ENCODE assay signal across 17 cellular contexts in the genomic region with DNA sequence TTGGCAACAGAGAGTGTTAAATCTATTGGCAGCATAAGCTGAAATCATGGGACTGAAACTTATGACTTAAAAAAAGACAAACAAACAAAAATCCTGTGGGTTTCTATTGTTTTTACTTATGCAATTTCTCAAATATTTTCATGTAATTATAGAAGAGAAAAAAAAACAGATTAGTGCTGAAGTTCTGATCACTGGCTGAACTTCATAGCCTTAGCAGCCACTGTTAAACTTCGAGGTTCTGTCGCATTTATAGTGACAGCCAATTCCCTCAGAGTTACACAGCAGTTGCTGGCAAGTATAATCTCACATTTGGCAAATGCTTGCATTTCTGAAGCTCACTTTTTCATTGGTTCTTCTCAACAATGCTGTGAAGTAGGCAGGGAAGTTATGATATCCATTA.
DNase-seq lines count a peak whose midpoint lies in the region; ATAC-seq and TF ChIP-seq lines count a peak whose summit lies in the region.
"Had no signal": no experiment of that assay in that cellular context is flagged by ENCODE, and none has a peak within 500 bp of the region (broad histone marks: within the 10 kb centered on the region; RNA-seq: fewer than 3 reads in every experiment).

No MANE protein-coding gene starts in this region.

- H3K9me2 ChIP-seq in GM23248 (ENCODE audit: insufficient read depth), result no peaks in the 10 kb centered on the region

- H3K4me3 ChIP-seq in GM23248, result no peak overlapping the region
- H3K4me3 ChIP-seq in retinal pigment epithelial cell (ENCODE audit: low read length), result no peak overlapping the region
- H3K4me3 ChIP-seq in effector memory CD4-positive, alpha-beta T cell (ENCODE audit: insufficient read depth, low read depth, low read length, poor library complexity, severe bottlenecking), result no peak overlapping the region
- H3K4me3 ChIP-seq: GM23338, SJCRH30 had no signal

- ATAC-seq in GM19328 (IDR thresholded peaks at IDR 0.05; ENCODE audit: unreplicated experiment), result no peak
- ATAC-seq: GM23338 had no signal

- no peaks in the 10 kb centered on the region for H3K79me2 ChIP-seq in GM23248 (ENCODE audit: insufficient read depth)

- in situ Hi-C loops in GM23248 (cut with MboI), result no loop called here

- H3K27me3 ChIP-seq in GM23248 (replicated peaks; ENCODE audit: insufficient read depth), result no peaks in the 10 kb centered on the region
- H3K27me3 ChIP-seq in effector memory CD4-positive, alpha-beta T cell (replicated peaks; ENCODE audit: control insufficient read depth, insufficient read depth, low read length, poor library complexity, severe bottlenecking), result no peaks in the 10 kb centered on the region
- H3K27me3 ChIP-seq: SJCRH30 had no signal

- H3K4me1 ChIP-seq in GM23248 (ENCODE audit: insufficient read depth), result no peaks in the 10 kb centered on the region
- H3K4me1 ChIP-seq in effector memory CD4-positive, alpha-beta T cell (ENCODE audit: control insufficient read depth, insufficient read depth, low read length, poor library complexity, severe bottlenecking), result no peaks in the 10 kb centered on the region
- H3K4me1 ChIP-seq: SJCRH30 had no signal

- no peaks in the 10 kb centered on the region for H3K36me3 ChIP-seq in GM23248 (ENCODE audit: low read depth)
- H3K36me3 ChIP-seq in effector memory CD4-positive, alpha-beta T cell (ENCODE audit: control insufficient read depth, insufficient read depth, low read length), result no peaks in the 10 kb centered on the region
- H3K36me3 ChIP-seq: SJCRH30 had no signal

- no peaks in the 10 kb centered on the region for H3F3A ChIP-seq in GM23248 (ENCODE audit: insufficient read depth)

- DNase-seq in AG08395 (ENCODE audit: low spot score) (peak; percentile 3), GM23248 (peak; percentile 1), dedifferentiated amniotic fluid mesenchymal stem cell (ENCODE audit: extremely low spot score) (peak; percentile 17), retinal pigment epithelial cell (ENCODE audit: low read depth) (peak; percentile 73)
- DNase-seq in stimulated activated CD4-positive, alpha-beta T cell treated with anti-CD3 and anti-CD28 coated beads, Interleukin-4, amount 100 ng/mL, for 24 hours, result no peak
- DNase-seq in effector memory CD4-positive, alpha-beta T cell, result no peak
- DNase-seq: CD4-positive, alpha-beta memory T cell; DMS79 treated with DMSO at 0.1 percent for 48 hours; KBM-7; NCI-H1436 treated with DMSO at 0.1 percent for 48 hours; NCI-H2029 treated with DMSO at 0.1 percent for 48 hours; NCI-H510A; NCI-H774; RPMI8226; SJCRH30 had no signal

- no peak overlapping the region for H2AFZ ChIP-seq in GM23248
- H2AFZ ChIP-seq: GM23338 had no signal

- no peak for TF ChIP-seq CTCF in retinal pigment epithelial cell (conservative IDR thresholded peaks at IDR 0.05; ENCODE audit: low read depth, low read length)

- 15 to 29% methylated on average over 2 of the region's 2 CpGs for WGBS in GM23248 (ENCODE audit: low coverage in 1 of 2, low lambda C conversion rate in 2 of 2, missing lambda C conversion rate in 2 of 2), 2 experiments

- no peak overlapping the region for H3K27ac ChIP-seq in GM23248
- H3K27ac ChIP-seq in effector memory CD4-positive, alpha-beta T cell (ENCODE audit: insufficient read depth, low read length, poor library complexity, severe bottlenecking), result no peak overlapping the region
- H3K27ac ChIP-seq: SJCRH30 had no signal

- no peak overlapping the region for H3K4me2 ChIP-seq in GM23248 (ENCODE audit: unreplicated experiment)
- H3K4me2 ChIP-seq: GM23338 had no signal

- no peaks in the 10 kb centered on the region for H3K9me3 ChIP-seq in GM23248 (ENCODE audit: low read depth)
- H3K9me3 ChIP-seq in effector memory CD4-positive, alpha-beta T cell (ENCODE audit: control insufficient read depth, low read length), result no peaks in the 10 kb centered on the region
- H3K9me3 ChIP-seq: SJCRH30 had no signal

- no peak overlapping the region for H3K9ac ChIP-seq in GM23248

- H4K20me1 ChIP-seq in GM23248 (ENCODE audit: insufficient read depth), result no peaks in the 10 kb centered on the region

Comparison
In these comparisons a context has a peak if more than half of its experiments do, and no peak if none do; other contexts are left out.
1. DNase-seq: peak in AG08395 (single experiment), GM23248 (single experiment), dedifferentiated amniotic fluid mesenchymal stem cell (single experiment) and retinal pigment epithelial cell (single experiment); none in stimulated activated CD4-positive, alpha-beta T cell treated with anti-CD3 and anti-CD28 coated beads, Interleukin-4, amount 100 ng/mL, for 24 hours (single experiment) and effector memory CD4-positive, alpha-beta T cell (0 of 3).